Comparison of ENCODE assay signal across 16 cellular contexts in genomic region chr1:44620072-44620471, GRCh38. TPM values are rescaled to one million over a fixed set of nuclear protein-coding genes. Genes with fewer than 3 reads are reported as not detected.
"Had no signal": no experiment of that assay in that cellular context is flagged by ENCODE, and none has a peak within 500 bp of the region (broad histone marks: within the 10 kb centered on the region; RNA-seq: fewer than 3 reads in every experiment).

No MANE protein-coding gene starts in this region.

- H3K36me3 ChIP-seq: neutrophil, tibial artery had no signal

- ATAC-seq: activated CD4-positive, alpha-beta T cell treated with anti-CD3 and anti-CD28 coated beads for 36 hours; foreskin keratinocyte; left ventricle myocardium superior; naive thymus-derived CD8-positive, alpha-beta T cell; stimulated activated naive B cell treated with anti-CD40 and anti-IgM and Interleukin-4, amounts not matched to agents 10 μg/mL and 1 μg/mL and 100 μg/mL, for 72 hours had no signal

- DNase-seq: activated CD4-positive, alpha-beta memory T cell treated with anti-CD3 and anti-CD28 coated beads, Interleukin-2, amount 10 ng/mL, durations not matched to agents 7 days and 5 days; activated CD4-positive, alpha-beta T cell treated with anti-CD3 and anti-CD28 coated beads for 36 hours; activated CD8-positive, alpha-beta memory T cell treated with anti-CD3 and anti-CD28 coated beads, Interleukin-2, amount 50 U/mL, for 4 hours; activated gamma-delta T cell; activated T-cell treated with anti-CD3 and anti-CD28 coated beads, Interleukin-2, amount 50 U/mL, for 48 hours; cerebellar nuclear complex; effector CD8-positive, alpha-beta T cell; foreskin keratinocyte; left ventricle myocardium superior; mucosa of descending colon; naive thymus-derived CD8-positive, alpha-beta T cell; stimulated activated CD4-positive, alpha-beta T cell treated with anti-CD3 and anti-CD28 coated beads, Interleukin-2, amount 100 ng/mL, for 48 hours; stimulated activated naive B cell treated with anti-CD40 and anti-IgM and Interleukin-4, amounts not matched to agents 10 μg/mL and 1 μg/mL and 100 μg/mL, for 72 hours; tibial artery had no signal

- FAIRE-seq: endothelial cell of umbilical vein had no signal

- H3K27ac ChIP-seq: foreskin keratinocyte, neutrophil, tibial artery had no signal

- H3K4me3 ChIP-seq: mucosa of descending colon, tibial artery had no signal

- H3K27me3 ChIP-seq: foreskin keratinocyte, neutrophil had no signal

- H3K9me3 ChIP-seq: mucosa of descending colon, neutrophil, tibial artery had no signal

RNA-seq across cellular contexts. Expression of gene ARMH1, which starts 54.4 kb away (rescaled TPM):
- total RNA-seq: endothelial cell of umbilical vein had no signal
